ENCODE assay signal across 19 cellular contexts in genomic region chr9:83188272-83188671, GRCh38.
"Had no signal": no experiment of that assay in that cellular context is flagged by ENCODE, and none has a peak within 500 bp of the region (broad histone marks: within the 10 kb centered on the region; RNA-seq: fewer than 3 reads in every experiment).

No MANE protein-coding gene starts in this region.

- H3K4me3 ChIP-seq: stomach, testis, upper lobe of right lung had no signal

- H3K27me3 ChIP-seq: stomach, testis, upper lobe of right lung had no signal

- DNase-seq: activated CD4-positive, alpha-beta T cell treated with anti-CD3 and anti-CD28 coated beads, Interleukin-2, amount 50 U/mL, for 4 hours; activated CD4-positive, CD25-positive, alpha-beta regulatory T cell treated with anti-CD3 and anti-CD28 coated beads, Interleukin-2, amount 50 U/mL, for 72 hours; activated naive CD4-positive, alpha-beta T cell treated with Interleukin-2 at 50 U/mL for 16 hours; activated T-cell treated with anti-CD3 and anti-CD28 coated beads for 4 hours; aorta; cerebellar nuclear complex; effector CD8-positive, alpha-beta T cell; foreskin melanocyte; head of caudate nucleus; kidney glomerular epithelial cell; left ventricle myocardium superior; mesenchymal stem cell; naive thymus-derived CD8-positive, alpha-beta T cell; stimulated activated CD4-positive, alpha-beta T cell treated with anti-CD3 and anti-CD28 coated beads, Interleukin-1b, Interleukin-23, amount 100 ng/mL, for 48 hours; stomach; testis; upper lobe of right lung had no signal

- ATAC-seq: activated T-helper 17 cell treated with anti-CD3 and anti-CD28 coated beads, Interleukin-2, amount 50 U/mL, for 72 hours; left ventricle myocardium superior; naive thymus-derived CD8-positive, alpha-beta T cell; upper lobe of right lung had no signal

- H3K36me3 ChIP-seq: neutrophil, stomach, upper lobe of right lung had no signal
